In the genomic region with DNA sequence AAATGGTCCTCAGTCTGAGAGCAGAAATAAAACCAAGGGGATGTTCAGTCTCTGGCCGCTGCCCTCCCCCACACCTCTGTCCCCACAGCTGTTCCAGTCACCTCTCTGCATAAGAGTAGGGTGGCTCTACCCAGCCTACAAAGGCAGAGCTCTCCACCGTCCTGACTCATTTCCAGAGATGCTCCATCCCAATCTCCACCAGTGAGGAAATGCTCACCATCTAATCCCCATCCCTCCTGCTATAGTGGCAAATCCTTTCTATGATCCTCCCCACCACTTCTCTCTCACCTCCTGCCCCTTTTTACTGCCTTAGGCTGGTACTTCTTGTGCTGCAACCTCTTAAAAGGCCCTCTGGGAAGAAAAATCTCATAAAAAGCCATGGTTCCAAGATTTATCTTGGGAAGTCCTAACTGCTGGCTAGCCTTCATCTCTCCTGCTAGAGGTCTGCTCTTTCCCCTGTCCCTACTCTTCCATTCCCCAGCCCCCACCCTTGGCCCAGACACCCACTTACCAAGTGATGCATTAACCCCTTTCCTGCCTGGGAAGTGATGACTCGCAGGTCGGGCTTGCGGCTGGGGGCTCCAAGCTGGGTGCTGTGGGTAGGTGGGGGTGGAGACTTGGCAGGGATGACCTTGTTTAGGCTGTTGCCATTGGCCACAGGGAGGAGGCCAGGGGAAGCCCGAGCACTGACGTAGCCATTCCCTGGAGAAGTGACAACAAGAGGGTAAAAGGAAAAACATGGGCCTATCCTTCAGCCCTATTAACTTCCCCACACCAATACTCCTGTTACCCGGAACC, we compare ENCODE assay signal across 8 cellular contexts. TPM values are rescaled to one million over a fixed set of nuclear protein-coding genes. Genes with fewer than 3 reads are reported as not detected.
A peak's percentile ranks its signal among the peaks of the same experiment; 100 is the strongest.
DNase-seq lines count a peak whose midpoint lies in the region; ATAC-seq and TF ChIP-seq lines count a peak whose summit lies in the region.

No MANE protein-coding gene starts in this region.

- peaks cover 100% of the 10 kb centered on the region for H4K20me1 ChIP-seq in BLaER1

- H3K27me3 ChIP-seq in BLaER1 (no peaks in the 10 kb centered on the region), HUES48 (ENCODE audit: control insufficient read depth, insufficient read depth, low read length) (no peaks in the 10 kb centered on the region), ovary (no peaks in the 10 kb centered on the region)

- H3K4me2 ChIP-seq in BLaER1: no peak overlapping the region

- H3K4me3 ChIP-seq in BLaER1 (no peak overlapping the region), HUES48 (ENCODE audit: low read depth, low read length) (no peak overlapping the region), ovary (no peak overlapping the region)

- no peak for TF ChIP-seq CTCF in ovary (IDR thresholded peaks at IDR 0.05)

- H3K27ac ChIP-seq in BLaER1 (peak overlapping the region; percentile 18; the same call in 1 of the 2 replicates), HUES48 (ENCODE audit: low read depth, low read length) (peak overlapping the region; percentile 72), ovary (peak overlapping the region; percentile 68 to 75)

- 24 to 32% (median 30%) methylated on average over 8 of the region's 8 CpGs for WGBS in ovary, 3 donors

- TF ChIP-seq POLR2A in ovary (IDR thresholded peaks at IDR 0.05): no peak

- TF ChIP-seq EP300 in ovary (IDR thresholded peaks at IDR 0.05): no peak

- DNase-seq in dermis blood vessel endothelial cell (peak; percentile 58), ovary (peak; percentile 57 to 75 (median 71)), NCI-H128 (lab: John Stamatoyannopoulos, UW; ENCODE audit: unreplicated experiment) (no peak), HT-29 (ENCODE audit: low spot score) (no peak), COR-L47 (lab: John Stamatoyannopoulos, UW) (no peak)

- H3K36me3 ChIP-seq in BLaER1 (peaks cover 100% of the 10 kb centered on the region), HUES48 (ENCODE audit: control insufficient read depth, insufficient read depth, low read length) (peaks cover 71% of the 10 kb centered on the region), ovary (no peaks in the 10 kb centered on the region)

- ATAC-seq in HG03045 (IDR thresholded peaks at IDR 0.05; ENCODE audit: unreplicated experiment): no peak

- H3K4me1 ChIP-seq in BLaER1: peaks cover 65% of the 10 kb centered on the region
- H3K4me1 ChIP-seq in HUES48 (ENCODE audit: control insufficient read depth, insufficient read depth, low read length): peaks cover 21% of the 10 kb centered on the region
- peaks cover 17% of the 10 kb centered on the region for H3K4me1 ChIP-seq in ovary (ENCODE audit: insufficient read depth)

- intact Hi-C loops in ovary (cut with DNase I): no loop called here

- H3K9ac ChIP-seq in BLaER1: peak overlapping the region; percentile 1; the same call in 1 of the 2 replicates
- H3K9ac ChIP-seq in HUES48 (ENCODE audit: low read depth, low read length): no peak overlapping the region

- H3K9me3 ChIP-seq in BLaER1 (no peaks in the 10 kb centered on the region), HUES48 (ENCODE audit: control insufficient read depth, insufficient read depth, low read length) (no peaks in the 10 kb centered on the region), ovary (no peaks in the 10 kb centered on the region)

RNA-seq across cellular contexts. Expression of gene MEF2D, which starts 23.9 kb away (rescaled TPM):
- total RNA-seq in dermis blood vessel endothelial cell: 10.7 and 11.6 TPM in 2 replicates
- total RNA-seq in ovary: 10 to 100 TPM; 30.0 to 96.6 (median 64.0) TPM
- 10 to 100 TPM; 33.0 to 40.1 TPM for polyA plus RNA-seq in ovary
- total RNA-seq in HT-29 (2014; rRNA removed; shearing (Covaris generic)): 17.8 and 27.4 TPM in 2 replicates

Comparison
In these comparisons a context has a peak if more than half of its experiments do, and no peak if none do; other contexts are left out.
1. H3K27ac ChIP-seq: peak in every context shown above with its lines; median percentile 72 in HUES48; 72 in ovary; 18 in BLaER1.
2. DNase-seq: peak in dermis blood vessel endothelial cell (single experiment) and ovary (5 of 5); none in NCI-H128 (single experiment), HT-29 (single experiment) and COR-L47 (single experiment).